ENCODE assay signal across 8 cellular contexts in genomic region chr19:41352609-41353465, GRCh38. TPM values are rescaled to one million over a fixed set of nuclear protein-coding genes. Genes with fewer than 3 reads are reported as not detected.
DNase-seq lines count a peak whose midpoint lies in the region; ATAC-seq, FAIRE-seq and TF ChIP-seq lines count a peak whose summit lies in the region.

No MANE protein-coding gene starts in this region.

- intact Hi-C loops in Caco-2 (cut with micrococcal nuclease; ENCODE audit: unreplicated experiment) (loop anchor here (1.0 kb wide), 2 partner anchors 12 to 43 kb away; partner anchors contain the start of gene CCDC97), ascending aorta (cut with DNase I) (loop anchor here (1.0 to 5.0 kb wide), 3 partner anchors 10 to 136 kb away; partner anchors contain the start of gene AXL)

- H3K27ac ChIP-seq in ascending aorta (peak overlapping the region; percentile 88 to 93), small intestine (ENCODE audit: low read depth in 1 of 2, low read length in 1 of 2) (peak overlapping the region in 1 of 2 donors; percentile 39)

- H3K27me3 ChIP-seq in Caco-2 (replicated peaks; ENCODE audit: control insufficient read depth, insufficient read depth, low read length) (no peaks in the 10 kb centered on the region; the same call in 1 of the 2 replicates), ascending aorta (no peaks in the 10 kb centered on the region), iPS-15b (ENCODE audit: control insufficient read depth, insufficient read depth, low read length) (peaks cover 19% of the 10 kb centered on the region), small intestine (ENCODE audit: control insufficient read depth in 2 of 2, insufficient read depth in 2 of 2, low read length in 2 of 2) (no peaks in the 10 kb centered on the region)

- ATAC-seq in T-helper 17 cell (peak; percentile 14), HG03045 (IDR thresholded peaks at IDR 0.05; ENCODE audit: unreplicated experiment) (no peak), GM19023 (IDR thresholded peaks at IDR 0.05; ENCODE audit: unreplicated experiment) (no peak)

- no peak for FAIRE-seq in small intestine (lab: Jason Lieb, UNC)

- H3K4me3 ChIP-seq in Caco-2 (ENCODE audit: low read depth, low read length): peak overlapping the region; percentile 73
- peak overlapping the region; percentile 66 to 90 for H3K4me3 ChIP-seq in ascending aorta
- H3K4me3 ChIP-seq in iPS-15b (ENCODE audit: low read depth, low read length): peak overlapping the region; percentile 52
- H3K4me3 ChIP-seq in small intestine (ENCODE audit: low read depth in 1 of 2, low read length in 2 of 2): peak overlapping the region; percentile 69

- H3K36me3 ChIP-seq in Caco-2 (ENCODE audit: control insufficient read depth, insufficient read depth, low read length) (no peaks in the 10 kb centered on the region), ascending aorta (peaks cover 0 to 5% of the 10 kb centered on the region in 2 donors), iPS-15b (ENCODE audit: control insufficient read depth, insufficient read depth, low read length) (no peaks in the 10 kb centered on the region), small intestine (ENCODE audit: control insufficient read depth in 2 of 2, insufficient read depth in 2 of 2, low read length in 2 of 2) (no peaks in the 10 kb centered on the region)

- H3K9me3 ChIP-seq in Caco-2 (no peaks in the 10 kb centered on the region), T-helper 17 cell (ENCODE audit: control insufficient read depth, low read length, poor library complexity, severe bottlenecking) (no peaks in the 10 kb centered on the region), ascending aorta (no peaks in the 10 kb centered on the region), iPS-15b (ENCODE audit: control insufficient read depth, insufficient read depth, low read length) (no peaks in the 10 kb centered on the region), small intestine (ENCODE audit: control insufficient read depth, low read depth) (no peaks in the 10 kb centered on the region)

- no TSS peak for BruUV-seq in Caco-2 (replicated peaks; lab: Mats Ljungman, UMichigan)

- whole genome bisulfite sequencing in small intestine, 3 donors: 0 to 1% (median 1%) methylated on average over 57 to 71 of the region's 71 CpGs

- peaks cover 4% of the 10 kb centered on the region; the same call in 1 of the 2 replicates for H3K4me1 ChIP-seq in Caco-2
- H3K4me1 ChIP-seq in ascending aorta: peaks cover 0 to 6% of the 10 kb centered on the region in 2 donors
- H3K4me1 ChIP-seq in iPS-15b (ENCODE audit: control insufficient read depth, insufficient read depth, low read length): peaks cover 3% of the 10 kb centered on the region
- peaks cover 0 to 2% of the 10 kb centered on the region in 2 donors for H3K4me1 ChIP-seq in small intestine (ENCODE audit: control insufficient read depth in 2 of 2, insufficient read depth in 1 of 2, low read depth in 1 of 2, low read length in 1 of 2)

- H3K4me3 Mint-ChIP-seq in Caco-2 (ENCODE audit: unreplicated experiment) (peak overlapping the region; percentile 83), T-helper 17 cell (peak overlapping the region; percentile 99)

- no peaks in the 10 kb centered on the region for H3K9me3 Mint-ChIP-seq in Caco-2 (ENCODE audit: unreplicated experiment)

- H3K27ac Mint-ChIP-seq in Caco-2 (ENCODE audit: unreplicated experiment) (peak overlapping the region; percentile 21), T-helper 17 cell (peak overlapping the region; percentile 99)

- H3K4me1 Mint-ChIP-seq in Caco-2 (ENCODE audit: low read depth, unreplicated experiment) (peaks cover 24% of the 10 kb centered on the region), T-helper 17 cell (peaks cover 60% of the 10 kb centered on the region)

- peak; percentile 70 to 86 for TF ChIP-seq CTCF in Caco-2 (IDR thresholded peaks at IDR 0.05; ENCODE audit: insufficient read depth in 1 of 2, low read depth in 1 of 2, low read length in 1 of 2, severe bottlenecking in 1 of 2, unreplicated experiment in 1 of 2)
- TF ChIP-seq CTCF in ascending aorta (IDR thresholded peaks at IDR 0.05): peak; percentile 2 to 53 (median 40)

- H3K27me3 Mint-ChIP-seq in Caco-2 (ENCODE audit: insufficient read depth, unreplicated experiment) (peaks cover 11% of the 10 kb centered on the region), T-helper 17 cell (no peaks in the 10 kb centered on the region)

- CTCF ChIA-PET in Caco-2 (lab: Charles Lee): interaction anchor here (0.6 to 2.2 kb wide), 18 partner anchors 11 to 450 kb away, joined by 3 to 31 read pairs (median 4); partner anchors contain the start of genes B9D2 and HNRNPUL1

- peaks cover 16% of the 10 kb centered on the region for H3K36me3 Mint-ChIP-seq in Caco-2 (ENCODE audit: insufficient read depth, unreplicated experiment)
- peaks cover 14% of the 10 kb centered on the region for H3K36me3 Mint-ChIP-seq in T-helper 17 cell (ENCODE audit: low read depth)

- DNase-seq in Caco-2: peak; percentile 64 to 83
- DNase-seq in HPDE6-E6E7 (ENCODE audit: extremely low spot score): peak; percentile 64
- DNase-seq in T-helper 17 cell: peak; percentile 66 to 76 (median 67)
- peak in 1 of 2 donors; percentile 83 for DNase-seq in ascending aorta (ENCODE audit: low spot score in 2 of 2)
- peak; percentile 32 for DNase-seq in small intestine

- POLR2A ChIA-PET in Caco-2 (lab: Charles Lee): interaction anchor here (0.6 to 2.0 kb wide), 5 partner anchors 11 to 149 kb away, joined by 3 to 17 read pairs (median 5); partner anchors contain the start of gene B9D2

- H3K9ac ChIP-seq in iPS-15b (ENCODE audit: low read depth, low read length): peak overlapping the region; percentile 73

RNA-seq across cellular contexts. Expression of gene TGFB1, which starts 0.9 kb away (rescaled TPM):
- total RNA-seq in Caco-2 (2022) (15.0 and 15.3 TPM in 2 replicates), T-helper 17 cell (100 to 1,000 TPM; 408 to 431 TPM), ascending aorta (103 TPM)
- polyA plus RNA-seq in small intestine: 10 to 100 TPM in 1 of 3 donors, 1 to 10 TPM in 2; 1.1 to 18.8 (median 7.3) TPM

RNA-seq across cellular contexts. Expression of gene B9D2, which starts 11.1 kb away (rescaled TPM):
- total RNA-seq in Caco-2 (2022): 3.6 and 4.0 TPM in 2 replicates
- 10 to 100 TPM; 37.1 to 41.4 TPM for total RNA-seq in T-helper 17 cell
- 17.5 TPM for total RNA-seq in ascending aorta
- 1 to 10 TPM; 4.7 to 9.8 (median 6.5) TPM for polyA plus RNA-seq in small intestine

RNA-seq across cellular contexts. Expression of gene TMEM91, which starts 23.5 kb away (rescaled TPM):
- total RNA-seq in Caco-2 (2022): 1.4 and 2.2 TPM in 2 replicates
- total RNA-seq in T-helper 17 cell: 10 to 100 TPM in 1 of 2 donors, 1 to 10 TPM in 1; 6.9 to 35.0 TPM
- total RNA-seq in ascending aorta: 14.2 TPM
- 1 to 10 TPM; 1.3 to 7.9 (median 2.4) TPM for polyA plus RNA-seq in small intestine

RNA-seq across cellular contexts. Expression of gene CCDC97, which starts 42.9 kb away (rescaled TPM):
- total RNA-seq in Caco-2 (2022) (47.1 and 47.8 TPM in 2 replicates), T-helper 17 cell (10 to 100 TPM; 34.7 to 35.4 TPM), ascending aorta (18.4 TPM)
- polyA plus RNA-seq in small intestine: 10 to 100 TPM; 11.1 to 18.0 (median 11.6) TPM

RNA-seq across cellular contexts. Expression of gene EXOSC5, which starts 44.3 kb away (rescaled TPM):
- 36.6 and 37.3 TPM in 2 replicates for total RNA-seq in Caco-2 (2022)
- 10 to 100 TPM; 12.0 to 13.0 TPM for total RNA-seq in T-helper 17 cell
- total RNA-seq in ascending aorta: 30.3 TPM
- polyA plus RNA-seq in small intestine: 10 to 100 TPM in 2 of 3 donors, 1 to 10 TPM in 1; 9.4 to 36.4 (median 16.5) TPM
